In genomic region chr6:33469661-33470060, GRCh38 we compare ENCODE assay signal across 34 cellular contexts.
"Had no signal": no experiment of that assay in that cellular context is flagged by ENCODE, and none has a peak within 500 bp of the region (broad histone marks: within the 10 kb centered on the region; RNA-seq: fewer than 3 reads in every experiment).

No MANE protein-coding gene starts in this region.

- DNase-seq: Karpas-422, Kasumi-1, MG63, MM.1S, MV-4-11, NCI-H1048, NCI-H1092, NCI-H1092 treated with DMSO at 0.1 percent for 48 hours, NCI-H1105, NCI-H1105 treated with DMSO at 0.1 percent for 48 hours, NCI-H1417, NCI-H1417 treated with DMSO at 0.1 percent for 48 hours, NCI-H1436, NCI-H1436 treated with DMSO at 0.1 percent for 48 hours, NCI-H146, NCI-H1694, NCI-H1694 treated with DMSO at 0.1 percent for 48 hours, NCI-H187, NCI-H187 treated with DMSO at 0.1 percent for 48 hours, NCI-H1930, NCI-H2029, NCI-H2029 treated with DMSO at 0.1 percent for 48 hours, NCI-H2081, NCI-H2081 treated with DMSO at 0.1 percent for 48 hours, NCI-H2107, NCI-H2171, NCI-H2171 treated with DMSO at 0.1 percent for 48 hours, NCI-H2227 treated with DMSO at 0.1 percent for 48 hours, NCI-H226, NCI-H345, NCI-H446, NCI-H446 treated with DMSO at 0.1 percent for 48 hours, NCI-H510A, NCI-H510A treated with DMSO at 0.1 percent for 48 hours had no signal

- H3K4me3 ChIP-seq: MG63 had no signal

- H3K36me3 ChIP-seq: MG63 had no signal

- H3K9me3 ChIP-seq: MG63 had no signal

- H3K27me3 ChIP-seq: MG63 had no signal
